Comparison of ENCODE assay signal across 1 cellular context in the genomic region with DNA sequence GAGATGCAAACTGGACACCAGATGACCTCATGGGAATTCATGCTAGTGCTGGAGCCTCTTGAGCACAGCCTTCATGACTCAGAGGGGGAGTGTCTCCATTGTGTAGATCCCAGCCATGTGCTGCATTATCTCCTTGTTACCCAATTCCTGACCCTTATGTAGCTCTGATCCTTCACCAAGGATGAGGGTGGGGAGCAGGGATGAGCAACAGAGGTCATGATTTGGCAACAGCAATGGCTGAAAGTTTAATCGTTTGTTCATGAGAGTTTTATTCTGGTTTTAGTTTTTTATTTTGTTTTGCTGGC.
TF ChIP-seq lines count a peak whose summit lies in the region.

No MANE protein-coding gene starts in this region.

TF ChIP-seq in WTC11, 78 proteins besides CTCF, POLR2A, EP300 and RAD21 (continued from another document):
- TF ChIP-seq, protein P1, sequence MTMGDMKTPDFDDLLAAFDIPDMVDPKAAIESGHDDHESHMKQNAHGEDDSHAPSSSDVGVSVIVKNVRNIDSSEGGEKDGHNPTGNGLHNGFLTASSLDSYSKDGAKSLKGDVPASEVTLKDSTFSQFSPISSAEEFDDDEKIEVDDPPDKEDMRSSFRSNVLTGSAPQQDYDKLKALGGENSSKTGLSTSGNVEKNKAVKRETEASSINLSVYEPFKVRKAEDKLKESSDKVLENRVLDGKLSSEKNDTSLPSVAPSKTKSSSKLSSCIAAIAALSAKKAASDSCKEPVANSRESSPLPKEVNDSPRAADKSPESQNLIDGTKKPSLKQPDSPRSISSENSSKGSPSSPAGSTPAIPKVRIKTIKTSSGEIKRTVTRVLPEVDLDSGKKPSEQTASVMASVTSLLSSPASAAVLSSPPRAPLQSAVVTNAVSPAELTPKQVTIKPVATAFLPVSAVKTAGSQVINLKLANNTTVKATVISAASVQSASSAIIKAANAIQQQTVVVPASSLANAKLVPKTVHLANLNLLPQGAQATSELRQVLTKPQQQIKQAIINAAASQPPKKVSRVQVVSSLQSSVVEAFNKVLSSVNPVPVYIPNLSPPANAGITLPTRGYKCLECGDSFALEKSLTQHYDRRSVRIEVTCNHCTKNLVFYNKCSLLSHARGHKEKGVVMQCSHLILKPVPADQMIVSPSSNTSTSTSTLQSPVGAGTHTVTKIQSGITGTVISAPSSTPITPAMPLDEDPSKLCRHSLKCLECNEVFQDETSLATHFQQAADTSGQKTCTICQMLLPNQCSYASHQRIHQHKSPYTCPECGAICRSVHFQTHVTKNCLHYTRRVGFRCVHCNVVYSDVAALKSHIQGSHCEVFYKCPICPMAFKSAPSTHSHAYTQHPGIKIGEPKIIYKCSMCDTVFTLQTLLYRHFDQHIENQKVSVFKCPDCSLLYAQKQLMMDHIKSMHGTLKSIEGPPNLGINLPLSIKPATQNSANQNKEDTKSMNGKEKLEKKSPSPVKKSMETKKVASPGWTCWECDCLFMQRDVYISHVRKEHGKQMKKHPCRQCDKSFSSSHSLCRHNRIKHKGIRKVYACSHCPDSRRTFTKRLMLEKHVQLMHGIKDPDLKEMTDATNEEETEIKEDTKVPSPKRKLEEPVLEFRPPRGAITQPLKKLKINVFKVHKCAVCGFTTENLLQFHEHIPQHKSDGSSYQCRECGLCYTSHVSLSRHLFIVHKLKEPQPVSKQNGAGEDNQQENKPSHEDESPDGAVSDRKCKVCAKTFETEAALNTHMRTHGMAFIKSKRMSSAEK (CRISPR knock-in tag; IDR thresholded peaks at IDR 0.05; ENCODE audit: borderline replicate concordance) = no peak
- TF ChIP-seq, protein P2, sequence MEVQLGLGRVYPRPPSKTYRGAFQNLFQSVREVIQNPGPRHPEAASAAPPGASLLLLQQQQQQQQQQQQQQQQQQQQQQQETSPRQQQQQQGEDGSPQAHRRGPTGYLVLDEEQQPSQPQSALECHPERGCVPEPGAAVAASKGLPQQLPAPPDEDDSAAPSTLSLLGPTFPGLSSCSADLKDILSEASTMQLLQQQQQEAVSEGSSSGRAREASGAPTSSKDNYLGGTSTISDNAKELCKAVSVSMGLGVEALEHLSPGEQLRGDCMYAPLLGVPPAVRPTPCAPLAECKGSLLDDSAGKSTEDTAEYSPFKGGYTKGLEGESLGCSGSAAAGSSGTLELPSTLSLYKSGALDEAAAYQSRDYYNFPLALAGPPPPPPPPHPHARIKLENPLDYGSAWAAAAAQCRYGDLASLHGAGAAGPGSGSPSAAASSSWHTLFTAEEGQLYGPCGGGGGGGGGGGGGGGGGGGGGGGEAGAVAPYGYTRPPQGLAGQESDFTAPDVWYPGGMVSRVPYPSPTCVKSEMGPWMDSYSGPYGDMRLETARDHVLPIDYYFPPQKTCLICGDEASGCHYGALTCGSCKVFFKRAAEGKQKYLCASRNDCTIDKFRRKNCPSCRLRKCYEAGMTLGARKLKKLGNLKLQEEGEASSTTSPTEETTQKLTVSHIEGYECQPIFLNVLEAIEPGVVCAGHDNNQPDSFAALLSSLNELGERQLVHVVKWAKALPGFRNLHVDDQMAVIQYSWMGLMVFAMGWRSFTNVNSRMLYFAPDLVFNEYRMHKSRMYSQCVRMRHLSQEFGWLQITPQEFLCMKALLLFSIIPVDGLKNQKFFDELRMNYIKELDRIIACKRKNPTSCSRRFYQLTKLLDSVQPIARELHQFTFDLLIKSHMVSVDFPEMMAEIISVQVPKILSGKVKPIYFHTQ (CRISPR knock-in tag; IDR thresholded peaks at IDR 0.05) = no peak
